ENCODE assay signal across 1 cellular context in the genomic region with DNA sequence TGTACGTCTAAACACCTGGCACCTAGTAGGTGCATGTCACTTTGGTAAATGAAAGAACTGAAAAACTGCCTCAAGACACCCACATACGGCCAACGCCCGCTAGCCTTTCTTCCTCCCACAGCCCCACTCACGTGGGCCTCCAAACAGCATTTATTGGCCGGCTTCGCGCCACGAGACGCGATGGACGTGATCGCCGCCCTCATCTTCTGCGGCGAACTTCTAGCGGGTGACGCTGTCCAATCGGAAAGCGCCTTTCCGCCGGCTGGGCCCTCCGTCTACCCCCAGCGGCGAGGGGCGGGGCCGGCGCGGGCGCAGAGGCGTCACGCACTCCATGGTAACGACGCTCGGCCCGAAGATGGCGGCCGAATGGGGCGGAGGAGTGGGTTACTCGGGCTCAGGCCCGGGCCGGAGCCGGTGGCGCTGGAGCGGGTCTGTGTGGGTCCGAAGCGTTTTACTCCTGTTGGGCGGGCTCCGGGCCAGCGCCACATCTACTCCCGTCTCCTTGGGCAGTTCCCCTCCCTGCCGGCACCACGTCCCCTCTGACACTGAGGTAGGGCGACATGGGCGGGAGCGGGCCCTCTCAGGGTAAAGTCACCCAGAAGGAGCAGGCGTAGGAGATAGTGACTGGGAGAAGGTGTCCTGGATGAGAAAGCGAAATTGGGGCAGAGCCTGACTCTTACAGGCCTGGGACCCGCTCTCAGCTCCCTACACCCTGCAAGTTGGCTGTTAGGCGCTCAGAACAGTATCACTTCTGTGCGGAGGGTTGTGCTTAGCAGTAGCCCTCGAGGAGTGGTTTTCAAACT.
TF ChIP-seq lines count a peak whose summit lies in the region.

Gene LMLN, plus strand, starts transcription at position 327 of the 803 bp plus-strand sequence. Its CDS starts 29 bp downstream, at position 356.

TF ChIP-seq in HepG2, 621 proteins besides CTCF, POLR2A, EP300 and RAD21 (continued from another document and continues in another):
- TF ChIP-seq, protein P1, sequence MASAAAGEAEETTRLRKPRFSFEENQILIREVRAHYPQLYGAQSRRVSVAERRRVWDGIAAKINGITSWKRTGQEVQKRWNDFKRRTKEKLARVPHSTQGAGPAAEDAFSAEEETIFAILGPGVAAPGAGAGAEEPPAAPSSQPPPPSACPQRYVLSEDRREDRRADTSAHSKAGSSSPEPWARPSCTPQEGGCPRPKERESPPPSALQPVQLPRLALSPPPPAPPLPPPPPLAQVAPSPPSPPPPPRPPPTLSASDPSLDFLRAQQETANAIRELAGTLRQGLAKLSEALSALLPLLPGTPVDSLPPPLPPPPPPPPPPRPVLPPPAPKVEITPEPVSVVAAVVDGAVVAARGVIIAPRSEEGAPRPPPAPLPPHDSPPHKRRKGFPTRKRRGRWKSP (CRISPR knock-in tag; IDR thresholded peaks at IDR 0.05) = 0 out of 2 replicates have a peak, but pooled peaks have one; percentile 34
- TF ChIP-seq, protein P2, sequence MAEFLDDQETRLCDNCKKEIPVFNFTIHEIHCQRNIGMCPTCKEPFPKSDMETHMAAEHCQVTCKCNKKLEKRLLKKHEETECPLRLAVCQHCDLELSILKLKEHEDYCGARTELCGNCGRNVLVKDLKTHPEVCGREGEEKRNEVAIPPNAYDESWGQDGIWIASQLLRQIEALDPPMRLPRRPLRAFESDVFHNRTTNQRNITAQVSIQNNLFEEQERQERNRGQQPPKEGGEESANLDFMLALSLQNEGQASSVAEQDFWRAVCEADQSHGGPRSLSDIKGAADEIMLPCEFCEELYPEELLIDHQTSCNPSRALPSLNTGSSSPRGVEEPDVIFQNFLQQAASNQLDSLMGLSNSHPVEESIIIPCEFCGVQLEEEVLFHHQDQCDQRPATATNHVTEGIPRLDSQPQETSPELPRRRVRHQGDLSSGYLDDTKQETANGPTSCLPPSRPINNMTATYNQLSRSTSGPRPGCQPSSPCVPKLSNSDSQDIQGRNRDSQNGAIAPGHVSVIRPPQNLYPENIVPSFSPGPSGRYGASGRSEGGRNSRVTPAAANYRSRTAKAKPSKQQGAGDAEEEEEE (CRISPR knock-in tag; IDR thresholded peaks at IDR 0.05; ENCODE audit: borderline replicate concordance) = no peak
- TF ChIP-seq ZNF12 (CRISPR knock-in tag; IDR thresholded peaks at IDR 0.05) = no peak
- TF ChIP-seq THRA (CRISPR knock-in tag; IDR thresholded peaks at IDR 0.05; ENCODE audit: borderline replicate concordance) = peak; percentile 10; the same call in 1 of the 2 replicates
- peak; percentile 99 for TF ChIP-seq HOXA3 (CRISPR knock-in tag; IDR thresholded peaks at IDR 0.05)
- no peak for TF ChIP-seq PHB2 (IDR thresholded peaks at IDR 0.05; ENCODE audit: partially characterized antibody)
- TF ChIP-seq ZNF367 (CRISPR knock-in tag; IDR thresholded peaks at IDR 0.05; ENCODE audit: borderline replicate concordance) = no peak
- TF ChIP-seq ZFP1 (CRISPR knock-in tag; IDR thresholded peaks at IDR 0.05) = no peak
- TF ChIP-seq, protein P3, sequence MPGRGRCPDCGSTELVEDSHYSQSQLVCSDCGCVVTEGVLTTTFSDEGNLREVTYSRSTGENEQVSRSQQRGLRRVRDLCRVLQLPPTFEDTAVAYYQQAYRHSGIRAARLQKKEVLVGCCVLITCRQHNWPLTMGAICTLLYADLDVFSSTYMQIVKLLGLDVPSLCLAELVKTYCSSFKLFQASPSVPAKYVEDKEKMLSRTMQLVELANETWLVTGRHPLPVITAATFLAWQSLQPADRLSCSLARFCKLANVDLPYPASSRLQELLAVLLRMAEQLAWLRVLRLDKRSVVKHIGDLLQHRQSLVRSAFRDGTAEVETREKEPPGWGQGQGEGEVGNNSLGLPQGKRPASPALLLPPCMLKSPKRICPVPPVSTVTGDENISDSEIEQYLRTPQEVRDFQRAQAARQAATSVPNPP (CRISPR knock-in tag; IDR thresholded peaks at IDR 0.05) = no peak
- TF ChIP-seq ZNF260 (CRISPR knock-in tag; IDR thresholded peaks at IDR 0.05; ENCODE audit: borderline replicate concordance, low read depth) = no peak
- no peak for TF ChIP-seq ZBTB7A (CRISPR knock-in tag; IDR thresholded peaks at IDR 0.05)
- TF ChIP-seq IKZF4 (CRISPR knock-in tag; IDR thresholded peaks at IDR 0.05; ENCODE audit: borderline replicate concordance, low read depth, not compliant biosample characterization) = no peak
- TF ChIP-seq ZFP36 (IDR thresholded peaks at IDR 0.05; ENCODE audit: borderline replicate concordance, low read depth, low read length, partially characterized antibody) = no peak
- no peak for TF ChIP-seq ZNF354B (CRISPR knock-in tag; IDR thresholded peaks at IDR 0.05)
- no peak for TF ChIP-seq DR1 (CRISPR knock-in tag; IDR thresholded peaks at IDR 0.05)
- TF ChIP-seq, protein P4, sequence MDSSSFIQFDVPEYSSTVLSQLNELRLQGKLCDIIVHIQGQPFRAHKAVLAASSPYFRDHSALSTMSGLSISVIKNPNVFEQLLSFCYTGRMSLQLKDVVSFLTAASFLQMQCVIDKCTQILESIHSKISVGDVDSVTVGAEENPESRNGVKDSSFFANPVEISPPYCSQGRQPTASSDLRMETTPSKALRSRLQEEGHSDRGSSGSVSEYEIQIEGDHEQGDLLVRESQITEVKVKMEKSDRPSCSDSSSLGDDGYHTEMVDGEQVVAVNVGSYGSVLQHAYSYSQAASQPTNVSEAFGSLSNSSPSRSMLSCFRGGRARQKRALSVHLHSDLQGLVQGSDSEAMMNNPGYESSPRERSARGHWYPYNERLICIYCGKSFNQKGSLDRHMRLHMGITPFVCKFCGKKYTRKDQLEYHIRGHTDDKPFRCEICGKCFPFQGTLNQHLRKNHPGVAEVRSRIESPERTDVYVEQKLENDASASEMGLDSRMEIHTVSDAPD (CRISPR knock-in tag; IDR thresholded peaks at IDR 0.05) = no peak
- peak; percentile 69 for TF ChIP-seq ZNF878 (CRISPR knock-in tag; IDR thresholded peaks at IDR 0.05)
- TF ChIP-seq, protein P5, sequence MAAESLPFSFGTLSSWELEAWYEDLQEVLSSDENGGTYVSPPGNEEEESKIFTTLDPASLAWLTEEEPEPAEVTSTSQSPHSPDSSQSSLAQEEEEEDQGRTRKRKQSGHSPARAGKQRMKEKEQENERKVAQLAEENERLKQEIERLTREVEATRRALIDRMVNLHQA (CRISPR knock-in tag; IDR thresholded peaks at IDR 0.05) = no peak
- no peak for TF ChIP-seq GPN1 (CRISPR knock-in tag; IDR thresholded peaks at IDR 0.05; ENCODE audit: borderline replicate concordance)
- TF ChIP-seq SIX4 (CRISPR knock-in tag; IDR thresholded peaks at IDR 0.05) = no peak
- TF ChIP-seq RARA (CRISPR knock-in tag; IDR thresholded peaks at IDR 0.05) = no peak; the same call in 1 of the 2 replicates
- no peak for TF ChIP-seq SUZ12 (IDR thresholded peaks at IDR 0.05; ENCODE audit: low read depth, low read length)
- no peak for TF ChIP-seq ZNF562 (CRISPR knock-in tag; IDR thresholded peaks at IDR 0.05; ENCODE audit: borderline replicate concordance)
- no peak for TF ChIP-seq ETS1 (CRISPR knock-in tag; IDR thresholded peaks at IDR 0.05)
- TF ChIP-seq PITX1 (CRISPR knock-in tag; IDR thresholded peaks at IDR 0.05) = no peak
- TF ChIP-seq ZSCAN9 (CRISPR knock-in tag; IDR thresholded peaks at IDR 0.05; ENCODE audit: borderline replicate concordance) = 0 out of 2 replicates have a peak, but pooled peaks have one; percentile 45
- TF ChIP-seq JARID2 (CRISPR knock-in tag; IDR thresholded peaks at IDR 0.05; ENCODE audit: insufficient replicate concordance) = no peak
- TF ChIP-seq ZNF431 (CRISPR knock-in tag; IDR thresholded peaks at IDR 0.05; ENCODE audit: borderline replicate concordance, low read depth) = no peak
- TF ChIP-seq, protein P6, sequence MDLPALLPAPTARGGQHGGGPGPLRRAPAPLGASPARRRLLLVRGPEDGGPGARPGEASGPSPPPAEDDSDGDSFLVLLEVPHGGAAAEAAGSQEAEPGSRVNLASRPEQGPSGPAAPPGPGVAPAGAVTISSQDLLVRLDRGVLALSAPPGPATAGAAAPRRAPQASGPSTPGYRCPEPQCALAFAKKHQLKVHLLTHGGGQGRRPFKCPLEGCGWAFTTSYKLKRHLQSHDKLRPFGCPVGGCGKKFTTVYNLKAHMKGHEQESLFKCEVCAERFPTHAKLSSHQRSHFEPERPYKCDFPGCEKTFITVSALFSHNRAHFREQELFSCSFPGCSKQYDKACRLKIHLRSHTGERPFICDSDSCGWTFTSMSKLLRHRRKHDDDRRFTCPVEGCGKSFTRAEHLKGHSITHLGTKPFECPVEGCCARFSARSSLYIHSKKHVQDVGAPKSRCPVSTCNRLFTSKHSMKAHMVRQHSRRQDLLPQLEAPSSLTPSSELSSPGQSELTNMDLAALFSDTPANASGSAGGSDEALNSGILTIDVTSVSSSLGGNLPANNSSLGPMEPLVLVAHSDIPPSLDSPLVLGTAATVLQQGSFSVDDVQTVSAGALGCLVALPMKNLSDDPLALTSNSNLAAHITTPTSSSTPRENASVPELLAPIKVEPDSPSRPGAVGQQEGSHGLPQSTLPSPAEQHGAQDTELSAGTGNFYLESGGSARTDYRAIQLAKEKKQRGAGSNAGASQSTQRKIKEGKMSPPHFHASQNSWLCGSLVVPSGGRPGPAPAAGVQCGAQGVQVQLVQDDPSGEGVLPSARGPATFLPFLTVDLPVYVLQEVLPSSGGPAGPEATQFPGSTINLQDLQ (CRISPR knock-in tag; IDR thresholded peaks at IDR 0.05) = no peak
- TF ChIP-seq ZNF331 (CRISPR knock-in tag; IDR thresholded peaks at IDR 0.05) = peak; percentile 63
- 0 out of 2 replicates have a peak, but pooled peaks have one; percentile 34 for TF ChIP-seq NCOA2 (CRISPR knock-in tag; IDR thresholded peaks at IDR 0.05)
- TF ChIP-seq ZNF335 (CRISPR knock-in tag; IDR thresholded peaks at IDR 0.05) = peak; percentile 97
- TF ChIP-seq SOX6 (IDR thresholded peaks at IDR 0.05) = no peak
- no peak for TF ChIP-seq SOX6 (CRISPR knock-in tag; IDR thresholded peaks at IDR 0.05)
- no peak for TF ChIP-seq ZNF256 (CRISPR knock-in tag; conservative IDR thresholded peaks at IDR 0.05)
- TF ChIP-seq PAX8 (CRISPR knock-in tag; IDR thresholded peaks at IDR 0.05; ENCODE audit: borderline replicate concordance) = no peak; the same call in 1 of the 2 replicates
- TF ChIP-seq ATF7-NPFF (CRISPR knock-in tag; IDR thresholded peaks at IDR 0.05; ENCODE audit: low read depth) = no peak
- TF ChIP-seq JDP2 (CRISPR knock-in tag; IDR thresholded peaks at IDR 0.05; ENCODE audit: borderline replicate concordance) = no peak
- TF ChIP-seq CREB1 (IDR thresholded peaks at IDR 0.05) = peak; percentile 90
- TF ChIP-seq CREB1 (CRISPR knock-in tag; IDR thresholded peaks at IDR 0.05) = peak; percentile 91
- TF ChIP-seq SMAD1 (CRISPR knock-in tag; IDR thresholded peaks at IDR 0.05; ENCODE audit: borderline replicate concordance, low read depth) = no peak
- no peak for TF ChIP-seq ZNF343 (CRISPR knock-in tag; IDR thresholded peaks at IDR 0.05)
- TF ChIP-seq, protein P7, sequence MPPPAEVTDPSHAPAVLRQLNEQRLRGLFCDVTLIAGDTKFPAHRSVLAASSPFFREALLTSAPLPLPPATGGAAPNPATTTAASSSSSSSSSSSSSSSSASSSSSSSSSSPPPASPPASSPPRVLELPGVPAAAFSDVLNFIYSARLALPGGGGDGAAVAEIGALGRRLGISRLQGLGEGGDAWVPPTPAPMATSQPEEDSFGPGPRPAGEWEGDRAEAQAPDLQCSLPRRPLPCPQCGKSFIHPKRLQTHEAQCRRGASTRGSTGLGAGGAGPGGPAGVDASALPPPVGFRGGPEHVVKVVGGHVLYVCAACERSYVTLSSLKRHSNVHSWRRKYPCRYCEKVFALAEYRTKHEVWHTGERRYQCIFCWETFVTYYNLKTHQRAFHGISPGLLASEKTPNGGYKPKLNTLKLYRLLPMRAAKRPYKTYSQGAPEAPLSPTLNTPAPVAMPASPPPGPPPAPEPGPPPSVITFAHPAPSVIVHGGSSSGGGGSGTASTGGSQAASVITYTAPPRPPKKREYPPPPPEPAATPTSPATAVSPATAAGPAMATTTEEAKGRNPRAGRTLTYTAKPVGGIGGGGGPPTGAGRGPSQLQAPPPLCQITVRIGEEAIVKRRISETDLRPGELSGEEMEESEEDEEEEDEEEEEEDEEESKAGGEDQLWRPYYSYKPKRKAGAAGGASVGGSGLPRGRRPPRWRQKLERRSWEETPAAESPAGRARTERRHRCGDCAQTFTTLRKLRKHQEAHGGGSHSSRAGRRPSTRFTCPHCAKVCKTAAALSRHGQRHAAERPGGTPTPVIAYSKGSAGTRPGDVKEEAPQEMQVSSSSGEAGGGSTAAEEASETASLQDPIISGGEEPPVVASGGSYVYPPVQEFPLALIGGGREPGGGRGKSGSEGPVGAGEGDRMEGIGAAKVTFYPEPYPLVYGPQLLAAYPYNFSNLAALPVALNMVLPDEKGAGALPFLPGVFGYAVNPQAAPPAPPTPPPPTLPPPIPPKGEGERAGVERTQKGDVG (CRISPR knock-in tag; IDR thresholded peaks at IDR 0.05; ENCODE audit: borderline replicate concordance) = no peak
- no peak for TF ChIP-seq NBN (conservative IDR thresholded peaks at IDR 0.05)
- TF ChIP-seq ZNF180 (CRISPR knock-in tag; IDR thresholded peaks at IDR 0.05; ENCODE audit: borderline replicate concordance, low read depth) = no peak
- TF ChIP-seq ZNF10 (CRISPR knock-in tag; IDR thresholded peaks at IDR 0.05; ENCODE audit: borderline replicate concordance, low read depth) = no peak
- TF ChIP-seq AKAP8 (CRISPR knock-in tag; IDR thresholded peaks at IDR 0.05) = no peak
- no peak for TF ChIP-seq ZNF577 (CRISPR knock-in tag; IDR thresholded peaks at IDR 0.05; ENCODE audit: borderline replicate concordance, low read depth)
- TF ChIP-seq ZNF317 (CRISPR knock-in tag; IDR thresholded peaks at IDR 0.05) = 0 out of 2 replicates have a peak, but pooled peaks have one; percentile 26
- TF ChIP-seq IKZF1 (IDR thresholded peaks at IDR 0.05) = no peak
- peak; percentile 27 for TF ChIP-seq MED8 (CRISPR knock-in tag; IDR thresholded peaks at IDR 0.05; ENCODE audit: insufficient replicate concordance)
- no peak for TF ChIP-seq FOXM1 (CRISPR knock-in tag; IDR thresholded peaks at IDR 0.05)
- no peak; the same call in 1 of the 2 replicates for TF ChIP-seq ETV5 (CRISPR knock-in tag; IDR thresholded peaks at IDR 0.05; ENCODE audit: borderline replicate concordance)
- TF ChIP-seq ZZZ3 (CRISPR knock-in tag; IDR thresholded peaks at IDR 0.05; ENCODE audit: borderline replicate concordance) = peak; percentile 69; the same call in 1 of the 2 replicates
- no peak for TF ChIP-seq ZNF264 (CRISPR knock-in tag; IDR thresholded peaks at IDR 0.05)
